In genomic region chr10:14581553-14581952, GRCh38 we compare ENCODE assay signal across 25 cellular contexts.
DNase-seq lines count a peak whose midpoint lies in the region; ATAC-seq, FAIRE-seq and TF ChIP-seq lines count a peak whose summit lies in the region.
"Had no signal": no experiment of that assay in that cellular context is flagged by ENCODE, and none has a peak within 500 bp of the region (broad histone marks: within the 10 kb centered on the region; RNA-seq: fewer than 3 reads in every experiment).

No MANE protein-coding gene starts in this region.

- no peak for TF ChIP-seq CTCF in endothelial cell of umbilical vein (IDR thresholded peaks at IDR 0.05; ENCODE audit: extremely low read depth in 1 of 2, insufficient read depth in 1 of 2, low read depth in 1 of 2, low read length in 2 of 2)
- no peak for TF ChIP-seq CTCF in stomach (IDR thresholded peaks at IDR 0.05)

- H4K20me1 ChIP-seq in endothelial cell of umbilical vein (replicated peaks; ENCODE audit: control insufficient read depth, extremely low read depth, insufficient read depth, low read length): no peaks in the 10 kb centered on the region

- intact Hi-C loops in activated CD4-positive, alpha-beta memory T cell treated with anti-CD3 and anti-CD28 coated beads for 36 hours (cut with micrococcal nuclease): loop anchor here (10.0 kb wide), 1 partner anchor 583 kb away; the partner anchor contains the start of gene NMT2
- intact Hi-C loops in endothelial cell of umbilical vein (cut with micrococcal nuclease) (no loop called here), stomach (cut with DNase I; ENCODE audit: low total_unique reads) (no loop called here)

- 87 to 95% (median 93%) methylated on average over 6 of the region's 6 CpGs for WGBS in stomach, 5 donors

- H3K9me1 ChIP-seq in endothelial cell of umbilical vein (replicated peaks; ENCODE audit: control insufficient read depth, extremely low read depth, insufficient read depth, low read length): no peaks in the 10 kb centered on the region

- H3K9ac ChIP-seq in endothelial cell of umbilical vein (replicated peaks; ENCODE audit: extremely low read depth, insufficient read depth, low read length): no peak overlapping the region

- H3K4me2 ChIP-seq in endothelial cell of umbilical vein (ENCODE audit: insufficient read depth, low read length): no peak overlapping the region

- no peak for TF ChIP-seq EP300 in stomach (IDR thresholded peaks at IDR 0.05)

- no peaks in the 10 kb centered on the region for H3K27me3 ChIP-seq in endothelial cell of umbilical vein (ENCODE audit: control insufficient read depth in 2 of 2, insufficient read depth in 2 of 2, low read length in 2 of 2)
- no peaks in the 10 kb centered on the region for H3K27me3 ChIP-seq in stomach
- H3K27me3 ChIP-seq: heart right ventricle had no signal

- no peaks in the 10 kb centered on the region for H3K27me3 Mint-ChIP-seq in activated CD4-positive, alpha-beta memory T cell treated with anti-CD3 and anti-CD28 coated beads, Interleukin-2, amount 10 ng/mL, durations not matched to agents 7 days and 5 days
- H3K27me3 Mint-ChIP-seq in activated CD4-positive, alpha-beta memory T cell treated with anti-CD3 and anti-CD28 coated beads for 36 hours: no peaks in the 10 kb centered on the region
- no peaks in the 10 kb centered on the region for H3K27me3 Mint-ChIP-seq in T-helper 17 cell
- H3K27me3 Mint-ChIP-seq: activated naive CD4-positive, alpha-beta T cell treated with anti-CD3 and anti-CD28 coated beads, Interleukin-2, amount 50 U/mL, for 24 hours; B cell had no signal

- no TSS peak for BruUV-seq in endothelial cell of umbilical vein (replicated peaks; lab: Mats Ljungman, UMichigan)

- dilution Hi-C loops in endothelial cell of umbilical vein (cut with MboI; ENCODE audit: extremely low pct_ligation_motif_present, low sequenced_read_pairs): no loop called here

- H2AFZ ChIP-seq in endothelial cell of umbilical vein (ENCODE audit: low read depth, low read length): no peak overlapping the region

- no peaks in the 10 kb centered on the region for H3K9me3 Mint-ChIP-seq in activated CD4-positive, alpha-beta memory T cell treated with anti-CD3 and anti-CD28 coated beads, Interleukin-2, amount 10 ng/mL, durations not matched to agents 7 days and 5 days
- no peaks in the 10 kb centered on the region for H3K9me3 Mint-ChIP-seq in activated CD4-positive, alpha-beta memory T cell treated with anti-CD3 and anti-CD28 coated beads for 36 hours
- H3K9me3 Mint-ChIP-seq: activated naive CD4-positive, alpha-beta T cell treated with anti-CD3 and anti-CD28 coated beads, Interleukin-2, amount 50 U/mL, for 24 hours had no signal

- H3K36me3 ChIP-seq in endothelial cell of umbilical vein (ENCODE audit: control insufficient read depth in 2 of 2, extremely low read depth in 1 of 2, insufficient read depth in 2 of 2, low read length in 2 of 2) (peaks cover 0 to under 1% of the 10 kb centered on the region in 2 experiments), stomach (peaks cover 0 to 12% (median 0%) of the 10 kb centered on the region in 4 donors)
- H3K36me3 ChIP-seq: heart right ventricle had no signal

- H3K4me1 ChIP-seq in endothelial cell of umbilical vein (ENCODE audit: control insufficient read depth, extremely low read depth, insufficient read depth, low read length): peaks cover 58% of the 10 kb centered on the region
- H3K4me1 ChIP-seq in stomach: peaks cover 80 to 99% (median 89%) of the 10 kb centered on the region in 4 donors

- H3K9me3 ChIP-seq in T-helper 17 cell (ENCODE audit: control insufficient read depth, low read length, poor library complexity, severe bottlenecking) (no peaks in the 10 kb centered on the region), endothelial cell of umbilical vein (replicated peaks; ENCODE audit: control insufficient read depth, insufficient read depth, low read length) (no peaks in the 10 kb centered on the region), stomach (no peaks in the 10 kb centered on the region)
- H3K9me3 ChIP-seq: heart right ventricle, mucosa of descending colon had no signal

- TF ChIP-seq POLR2A in endothelial cell of umbilical vein (IDR thresholded peaks at IDR 0.05; ENCODE audit: low read depth, low read length) (no peak), stomach (IDR thresholded peaks at IDR 0.05) (no peak)

- peaks cover 70% of the 10 kb centered on the region for H3K36me3 Mint-ChIP-seq in activated CD4-positive, alpha-beta memory T cell treated with anti-CD3 and anti-CD28 coated beads, Interleukin-2, amount 10 ng/mL, durations not matched to agents 7 days and 5 days (ENCODE audit: low read depth)
- H3K36me3 Mint-ChIP-seq in activated CD4-positive, alpha-beta memory T cell treated with anti-CD3 and anti-CD28 coated beads for 36 hours: peaks cover 31% of the 10 kb centered on the region
- no peaks in the 10 kb centered on the region for H3K36me3 Mint-ChIP-seq in T-helper 17 cell (ENCODE audit: low read depth)

- peak overlapping the region; percentile 97 for H3K27ac ChIP-seq in endothelial cell of umbilical vein (ENCODE audit: insufficient read depth, low read depth, low read length)
- peak overlapping the region; percentile 6 to 90 (median 77) for H3K27ac ChIP-seq in stomach
- H3K27ac ChIP-seq: heart right ventricle had no signal

- H3K4me3 ChIP-seq in endothelial cell of umbilical vein (replicated peaks in 1 of 3; ENCODE audit: insufficient read depth in 1 of 3, low read depth in 1 of 3, low read length in 3 of 3) (no peak overlapping the region), stomach (no peak overlapping the region)
- H3K4me3 ChIP-seq: heart right ventricle, mucosa of descending colon had no signal

- POLR2A ChIA-PET in activated CD4-positive, alpha-beta memory T cell treated with anti-CD3 and anti-CD28 coated beads, Interleukin-2, amount 10 ng/mL, durations not matched to agents 7 days and 5 days (lab: Charles Lee): interaction anchor here (0.9 to 10.1 kb wide), 4 partner anchors 11 to 29 kb away, joined by 3 to 149 read pairs (median 36); no protein-coding TSS in a partner anchor
- POLR2A ChIA-PET in activated CD4-positive, alpha-beta memory T cell treated with anti-CD3 and anti-CD28 coated beads for 36 hours (lab: Charles Lee): no interaction called here
- POLR2A ChIA-PET in endothelial cell of umbilical vein (lab: Charles Lee): no interaction called here

- peak overlapping the region; percentile 78 for H3K27ac Mint-ChIP-seq in activated CD4-positive, alpha-beta memory T cell treated with anti-CD3 and anti-CD28 coated beads, Interleukin-2, amount 10 ng/mL, durations not matched to agents 7 days and 5 days
- H3K27ac Mint-ChIP-seq in activated CD4-positive, alpha-beta memory T cell treated with anti-CD3 and anti-CD28 coated beads for 36 hours: no peak overlapping the region
- peak overlapping the region; percentile 97 for H3K27ac Mint-ChIP-seq in T-helper 17 cell

- no peak for ATAC-seq in T-helper 17 cell
- ATAC-seq: heart right ventricle, left ventricle myocardium superior had no signal

- no peak for DNase-seq in activated CD4-positive, alpha-beta memory T cell treated with anti-CD3 and anti-CD28 coated beads, Interleukin-2, amount 10 ng/mL, durations not matched to agents 7 days and 5 days
- no peak for DNase-seq in activated CD4-positive, alpha-beta memory T cell treated with anti-CD3 and anti-CD28 coated beads for 36 hours
- no peak for DNase-seq in T-helper 17 cell
- no peak for DNase-seq in endothelial cell of umbilical vein (ENCODE audit: low read depth, low spot score)
- no peak for DNase-seq in stomach
- no peak for DNase-seq in midbrain (lab: John Stamatoyannopoulos, UW)
- no peak for DNase-seq in COLO668 (lab: John Stamatoyannopoulos, UW; ENCODE audit: unreplicated experiment)
- DNase-seq in ecto neural progenitor cell (ENCODE audit: low spot score): no peak
- DNase-seq: DMS 273 treated with DMSO at 0.1 percent for 48 hours; GDM1; heart right ventricle; Karpas-422; left ventricle myocardium superior; mucosa of descending colon; NCI-H187; NCI-H2227 treated with DMSO at 0.1 percent for 48 hours; NCI-H774; SIG-M5; stimulated activated CD4-positive, alpha-beta T cell treated with anti-CD3 and anti-CD28 coated beads, Interleukin-4, amount 100 ng/mL, for 24 hours had no signal

- FAIRE-seq in endothelial cell of umbilical vein (lab: Jason Lieb, UNC): no peak
- FAIRE-seq: A204.1, colon, endometrium, GM19239 had no signal

- peaks cover 85% of the 10 kb centered on the region for H3K4me1 Mint-ChIP-seq in activated CD4-positive, alpha-beta memory T cell treated with anti-CD3 and anti-CD28 coated beads, Interleukin-2, amount 10 ng/mL, durations not matched to agents 7 days and 5 days
- H3K4me1 Mint-ChIP-seq in activated CD4-positive, alpha-beta memory T cell treated with anti-CD3 and anti-CD28 coated beads for 36 hours (ENCODE audit: low read depth): peaks cover 81% of the 10 kb centered on the region
- H3K4me1 Mint-ChIP-seq in T-helper 17 cell: peaks cover 67% of the 10 kb centered on the region

- CTCF ChIA-PET in activated CD4-positive, alpha-beta memory T cell treated with anti-CD3 and anti-CD28 coated beads, Interleukin-2, amount 10 ng/mL, durations not matched to agents 7 days and 5 days (lab: Charles Lee): no interaction called here
- CTCF ChIA-PET in activated CD4-positive, alpha-beta memory T cell treated with anti-CD3 and anti-CD28 coated beads for 36 hours (lab: Charles Lee): no interaction called here
- CTCF ChIA-PET in endothelial cell of umbilical vein (lab: Charles Lee): no interaction called here

- H3K79me2 ChIP-seq in endothelial cell of umbilical vein (ENCODE audit: control insufficient read depth, insufficient read depth, low read length): peaks cover 78% of the 10 kb centered on the region

- no peak overlapping the region for H3K4me3 Mint-ChIP-seq in activated CD4-positive, alpha-beta memory T cell treated with anti-CD3 and anti-CD28 coated beads, Interleukin-2, amount 10 ng/mL, durations not matched to agents 7 days and 5 days
- H3K4me3 Mint-ChIP-seq in activated CD4-positive, alpha-beta memory T cell treated with anti-CD3 and anti-CD28 coated beads for 36 hours: no peak overlapping the region
- H3K4me3 Mint-ChIP-seq in T-helper 17 cell: peak overlapping the region; percentile 63

TF ChIP-seq in endothelial cell of umbilical vein, 7 proteins besides CTCF, POLR2A, EP300 and RAD21:
- no peak for TF ChIP-seq MAX (IDR thresholded peaks at IDR 0.05; ENCODE audit: insufficient read depth, insufficient read length)
- TF ChIP-seq FOS (IDR thresholded peaks at IDR 0.05; ENCODE audit: borderline replicate concordance, insufficient read depth, low read length): no peak
- TF ChIP-seq EZH2 (IDR thresholded peaks at IDR 0.05; ENCODE audit: borderline replicate concordance, low read depth, low read length, severe bottlenecking): no peak
- TF ChIP-seq MYC (IDR thresholded peaks at IDR 0.05; ENCODE audit: low read depth, low read length): no peak
- peak; percentile 22 for TF ChIP-seq POLR2AphosphoS5 (IDR thresholded peaks at IDR 0.05; ENCODE audit: insufficient read depth, low read depth, low read length)
- TF ChIP-seq GATA2 (IDR thresholded peaks at IDR 0.05; ENCODE audit: insufficient read depth, insufficient read length, low read depth, low read length): no peak
- no peak for TF ChIP-seq JUN (IDR thresholded peaks at IDR 0.05; ENCODE audit: borderline replicate concordance, insufficient read depth, insufficient read length, low read depth)
